In the genomic region with DNA sequence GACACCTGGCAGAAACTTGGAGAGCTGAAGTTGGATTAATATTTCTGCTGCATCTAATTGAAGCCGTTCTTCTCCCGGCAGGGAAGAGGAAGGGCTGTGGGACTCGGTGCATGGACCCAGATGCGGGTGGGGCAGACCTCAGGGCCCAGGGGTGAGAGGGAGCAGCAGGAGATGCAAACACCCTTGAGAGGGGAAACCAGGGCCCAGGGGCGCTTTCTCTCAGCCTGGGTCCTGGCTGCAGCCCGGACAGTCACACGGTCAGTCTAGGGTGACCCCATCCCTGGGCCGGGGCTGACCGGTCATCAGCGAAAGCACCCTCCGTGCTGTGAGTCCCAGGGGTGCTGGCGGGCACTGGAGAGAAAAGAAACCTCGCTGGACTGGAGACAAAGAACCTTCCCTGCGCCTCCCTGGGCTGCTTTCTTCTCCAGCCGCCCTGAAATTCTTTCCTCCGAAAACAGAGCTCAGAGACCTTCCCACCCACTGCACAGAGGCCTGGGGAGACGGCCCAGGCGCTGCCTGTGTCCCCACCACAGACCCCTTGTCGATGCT, we compare ENCODE assay signal across 15 cellular contexts.
"Had no signal": no experiment of that assay in that cellular context is flagged by ENCODE, and none has a peak within 500 bp of the region (broad histone marks: within the 10 kb centered on the region; RNA-seq: fewer than 3 reads in every experiment).

No MANE protein-coding gene starts in this region.

- H3K27me3 Mint-ChIP-seq: naive B cell had no signal

- H3K27ac Mint-ChIP-seq: endodermal cell, nephron, type B pancreatic cell had no signal

- ATAC-seq: heart left ventricle, left lobe of liver had no signal

- H3K4me3 ChIP-seq: colonic mucosa, heart left ventricle, lung had no signal

- H3K36me3 ChIP-seq: colonic mucosa, heart left ventricle, neutrophil had no signal

- H3K27me3 ChIP-seq: colonic mucosa, heart left ventricle, neutrophil had no signal

- H3K36me3 Mint-ChIP-seq: type B pancreatic cell had no signal

- DNase-seq: colonic mucosa; dermis blood vessel endothelial cell; endodermal cell; heart left ventricle; hippocampal formation; mesenchymal stem cell; naive B cell; small intestine; stimulated activated CD4-positive, alpha-beta T cell treated with anti-CD3 and anti-CD28 coated beads, Interleukin-2, amount 100 ng/mL, for 48 hours; stimulated activated naive CD4-positive, alpha-beta T cell treated with Interleukin-2 at 50 U/mL for 16 hours had no signal

- H3K27ac ChIP-seq: colonic mucosa, heart left ventricle, neutrophil had no signal

- H3K9me3 ChIP-seq: colonic mucosa, neutrophil had no signal

- H3K4me3 Mint-ChIP-seq: endodermal cell, naive B cell, nephron, type B pancreatic cell had no signal

- H3K4me1 ChIP-seq: colonic mucosa, heart left ventricle had no signal

- H3K4me1 Mint-ChIP-seq: endodermal cell, nephron had no signal

- H3K9me3 Mint-ChIP-seq: endodermal cell, naive B cell, nephron, type B pancreatic cell had no signal
